In the genomic region with DNA sequence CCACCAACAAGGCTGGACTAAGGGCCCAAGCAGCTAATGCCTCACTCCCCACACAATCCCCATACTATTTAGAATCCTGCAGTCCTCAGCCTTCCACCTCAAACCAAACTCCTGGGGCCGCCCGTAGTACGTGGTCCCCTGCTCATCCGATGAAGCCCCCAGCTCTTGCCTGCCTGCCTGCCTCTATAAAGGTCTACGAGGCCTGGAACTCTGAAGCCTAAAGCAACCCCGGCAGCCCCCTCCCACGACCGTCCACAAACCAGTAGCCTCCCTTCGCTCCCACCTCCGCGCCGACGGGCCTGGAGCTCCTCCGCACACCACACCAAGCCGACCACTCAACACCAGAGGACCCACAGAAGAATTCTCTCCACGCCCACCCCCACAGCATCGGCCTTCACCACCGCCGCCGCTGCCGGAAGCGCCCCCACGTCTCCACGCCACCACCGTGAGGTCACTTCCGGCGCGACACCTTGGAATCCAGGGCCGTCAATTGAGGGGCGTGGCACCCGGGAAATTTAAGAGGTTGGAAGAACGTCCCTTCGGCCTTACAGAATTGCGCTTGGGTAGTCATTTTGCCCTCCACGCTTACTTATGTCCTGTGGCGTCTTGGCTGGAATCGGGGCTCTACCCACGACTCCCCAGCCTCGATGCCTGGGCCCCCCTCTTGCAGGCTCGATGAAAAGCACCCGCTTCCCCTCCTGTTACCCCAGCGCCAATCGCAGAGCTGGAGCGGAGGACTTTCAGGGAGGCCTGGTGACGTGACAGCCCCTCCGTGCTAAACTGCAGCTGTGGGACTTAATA, we compare ENCODE assay signal across 1 cellular context.
A peak's percentile ranks its signal among the peaks of the same experiment; 100 is the strongest.
TF ChIP-seq lines count a peak whose summit lies in the region.

A gene with protein sequence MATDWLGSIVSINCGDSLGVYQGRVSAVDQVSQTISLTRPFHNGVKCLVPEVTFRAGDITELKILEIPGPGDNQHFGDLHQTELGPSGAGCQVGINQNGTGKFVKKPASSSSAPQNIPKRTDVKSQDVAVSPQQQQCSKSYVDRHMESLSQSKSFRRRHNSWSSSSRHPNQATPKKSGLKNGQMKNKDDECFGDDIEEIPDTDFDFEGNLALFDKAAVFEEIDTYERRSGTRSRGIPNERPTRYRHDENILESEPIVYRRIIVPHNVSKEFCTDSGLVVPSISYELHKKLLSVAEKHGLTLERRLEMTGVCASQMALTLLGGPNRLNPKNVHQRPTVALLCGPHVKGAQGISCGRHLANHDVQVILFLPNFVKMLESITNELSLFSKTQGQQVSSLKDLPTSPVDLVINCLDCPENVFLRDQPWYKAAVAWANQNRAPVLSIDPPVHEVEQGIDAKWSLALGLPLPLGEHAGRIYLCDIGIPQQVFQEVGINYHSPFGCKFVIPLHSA (minus strand): TSS at position 428 of the 801 bp plus-strand sequence. CDS start 20,900 bp downstream, outside the sequence.

TF ChIP-seq in K562, 482 proteins besides CTCF, POLR2A, EP300 and RAD21 (continued from another document and continues in another):
- TF ChIP-seq RBM14 (IDR thresholded peaks at IDR 0.05; ENCODE audit: borderline replicate concordance, insufficient read depth, low read depth, low read length), result no peak
- no peak for TF ChIP-seq BHLHE40 (IDR thresholded peaks at IDR 0.05; ENCODE audit: low read length)
- TF ChIP-seq, protein P1, sequence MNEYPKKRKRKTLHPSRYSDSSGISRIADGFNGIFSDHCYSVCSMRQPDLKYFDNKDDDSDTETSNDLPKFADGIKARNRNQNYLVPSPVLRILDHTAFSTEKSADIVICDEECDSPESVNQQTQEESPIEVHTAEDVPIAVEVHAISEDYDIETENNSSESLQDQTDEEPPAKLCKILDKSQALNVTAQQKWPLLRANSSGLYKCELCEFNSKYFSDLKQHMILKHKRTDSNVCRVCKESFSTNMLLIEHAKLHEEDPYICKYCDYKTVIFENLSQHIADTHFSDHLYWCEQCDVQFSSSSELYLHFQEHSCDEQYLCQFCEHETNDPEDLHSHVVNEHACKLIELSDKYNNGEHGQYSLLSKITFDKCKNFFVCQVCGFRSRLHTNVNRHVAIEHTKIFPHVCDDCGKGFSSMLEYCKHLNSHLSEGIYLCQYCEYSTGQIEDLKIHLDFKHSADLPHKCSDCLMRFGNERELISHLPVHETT (CRISPR knock-in tag; conservative IDR thresholded peaks at IDR 0.05 in 1 of 2, IDR thresholded peaks at IDR 0.05 in 1 of 2), result no peak
- TF ChIP-seq, protein P2, sequence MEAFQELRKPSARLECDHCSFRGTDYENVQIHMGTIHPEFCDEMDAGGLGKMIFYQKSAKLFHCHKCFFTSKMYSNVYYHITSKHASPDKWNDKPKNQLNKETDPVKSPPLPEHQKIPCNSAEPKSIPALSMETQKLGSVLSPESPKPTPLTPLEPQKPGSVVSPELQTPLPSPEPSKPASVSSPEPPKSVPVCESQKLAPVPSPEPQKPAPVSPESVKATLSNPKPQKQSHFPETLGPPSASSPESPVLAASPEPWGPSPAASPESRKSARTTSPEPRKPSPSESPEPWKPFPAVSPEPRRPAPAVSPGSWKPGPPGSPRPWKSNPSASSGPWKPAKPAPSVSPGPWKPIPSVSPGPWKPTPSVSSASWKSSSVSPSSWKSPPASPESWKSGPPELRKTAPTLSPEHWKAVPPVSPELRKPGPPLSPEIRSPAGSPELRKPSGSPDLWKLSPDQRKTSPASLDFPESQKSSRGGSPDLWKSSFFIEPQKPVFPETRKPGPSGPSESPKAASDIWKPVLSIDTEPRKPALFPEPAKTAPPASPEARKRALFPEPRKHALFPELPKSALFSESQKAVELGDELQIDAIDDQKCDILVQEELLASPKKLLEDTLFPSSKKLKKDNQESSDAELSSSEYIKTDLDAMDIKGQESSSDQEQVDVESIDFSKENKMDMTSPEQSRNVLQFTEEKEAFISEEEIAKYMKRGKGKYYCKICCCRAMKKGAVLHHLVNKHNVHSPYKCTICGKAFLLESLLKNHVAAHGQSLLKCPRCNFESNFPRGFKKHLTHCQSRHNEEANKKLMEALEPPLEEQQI (IDR thresholded peaks at IDR 0.05), result no peak
- TF ChIP-seq TAL1 (IDR thresholded peaks at IDR 0.05), result no peak
- TF ChIP-seq PYGO2 (tag; IDR thresholded peaks at IDR 0.05), result no peak
- no peak for TF ChIP-seq CBFA2T2 (conservative IDR thresholded peaks at IDR 0.05)
- no peak for TF ChIP-seq ZNF174 (CRISPR knock-in tag; IDR thresholded peaks at IDR 0.05)
- TF ChIP-seq, protein P3, sequence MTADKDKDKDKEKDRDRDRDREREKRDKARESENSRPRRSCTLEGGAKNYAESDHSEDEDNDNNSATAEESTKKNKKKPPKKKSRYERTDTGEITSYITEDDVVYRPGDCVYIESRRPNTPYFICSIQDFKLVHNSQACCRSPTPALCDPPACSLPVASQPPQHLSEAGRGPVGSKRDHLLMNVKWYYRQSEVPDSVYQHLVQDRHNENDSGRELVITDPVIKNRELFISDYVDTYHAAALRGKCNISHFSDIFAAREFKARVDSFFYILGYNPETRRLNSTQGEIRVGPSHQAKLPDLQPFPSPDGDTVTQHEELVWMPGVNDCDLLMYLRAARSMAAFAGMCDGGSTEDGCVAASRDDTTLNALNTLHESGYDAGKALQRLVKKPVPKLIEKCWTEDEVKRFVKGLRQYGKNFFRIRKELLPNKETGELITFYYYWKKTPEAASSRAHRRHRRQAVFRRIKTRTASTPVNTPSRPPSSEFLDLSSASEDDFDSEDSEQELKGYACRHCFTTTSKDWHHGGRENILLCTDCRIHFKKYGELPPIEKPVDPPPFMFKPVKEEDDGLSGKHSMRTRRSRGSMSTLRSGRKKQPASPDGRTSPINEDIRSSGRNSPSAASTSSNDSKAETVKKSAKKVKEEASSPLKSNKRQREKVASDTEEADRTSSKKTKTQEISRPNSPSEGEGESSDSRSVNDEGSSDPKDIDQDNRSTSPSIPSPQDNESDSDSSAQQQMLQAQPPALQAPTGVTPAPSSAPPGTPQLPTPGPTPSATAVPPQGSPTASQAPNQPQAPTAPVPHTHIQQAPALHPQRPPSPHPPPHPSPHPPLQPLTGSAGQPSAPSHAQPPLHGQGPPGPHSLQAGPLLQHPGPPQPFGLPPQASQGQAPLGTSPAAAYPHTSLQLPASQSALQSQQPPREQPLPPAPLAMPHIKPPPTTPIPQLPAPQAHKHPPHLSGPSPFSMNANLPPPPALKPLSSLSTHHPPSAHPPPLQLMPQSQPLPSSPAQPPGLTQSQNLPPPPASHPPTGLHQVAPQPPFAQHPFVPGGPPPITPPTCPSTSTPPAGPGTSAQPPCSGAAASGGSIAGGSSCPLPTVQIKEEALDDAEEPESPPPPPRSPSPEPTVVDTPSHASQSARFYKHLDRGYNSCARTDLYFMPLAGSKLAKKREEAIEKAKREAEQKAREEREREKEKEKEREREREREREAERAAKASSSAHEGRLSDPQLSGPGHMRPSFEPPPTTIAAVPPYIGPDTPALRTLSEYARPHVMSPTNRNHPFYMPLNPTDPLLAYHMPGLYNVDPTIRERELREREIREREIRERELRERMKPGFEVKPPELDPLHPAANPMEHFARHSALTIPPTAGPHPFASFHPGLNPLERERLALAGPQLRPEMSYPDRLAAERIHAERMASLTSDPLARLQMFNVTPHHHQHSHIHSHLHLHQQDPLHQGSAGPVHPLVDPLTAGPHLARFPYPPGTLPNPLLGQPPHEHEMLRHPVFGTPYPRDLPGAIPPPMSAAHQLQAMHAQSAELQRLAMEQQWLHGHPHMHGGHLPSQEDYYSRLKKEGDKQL (CRISPR knock-in tag; IDR thresholded peaks at IDR 0.05; ENCODE audit: borderline replicate concordance), result no peak
- TF ChIP-seq ILK (tag; IDR thresholded peaks at IDR 0.05; ENCODE audit: borderline replicate concordance, low read depth), result no peak
- peak; percentile 86 for TF ChIP-seq SP1 (CRISPR knock-in tag; IDR thresholded peaks at IDR 0.05)
- TF ChIP-seq, protein P4, sequence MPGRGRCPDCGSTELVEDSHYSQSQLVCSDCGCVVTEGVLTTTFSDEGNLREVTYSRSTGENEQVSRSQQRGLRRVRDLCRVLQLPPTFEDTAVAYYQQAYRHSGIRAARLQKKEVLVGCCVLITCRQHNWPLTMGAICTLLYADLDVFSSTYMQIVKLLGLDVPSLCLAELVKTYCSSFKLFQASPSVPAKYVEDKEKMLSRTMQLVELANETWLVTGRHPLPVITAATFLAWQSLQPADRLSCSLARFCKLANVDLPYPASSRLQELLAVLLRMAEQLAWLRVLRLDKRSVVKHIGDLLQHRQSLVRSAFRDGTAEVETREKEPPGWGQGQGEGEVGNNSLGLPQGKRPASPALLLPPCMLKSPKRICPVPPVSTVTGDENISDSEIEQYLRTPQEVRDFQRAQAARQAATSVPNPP (IDR thresholded peaks at IDR 0.05; ENCODE audit: borderline replicate concordance, insufficient read depth, insufficient read length), result no peak
- peak; percentile 80; the same call in 1 of the 2 replicates for TF ChIP-seq ZZZ3 (IDR thresholded peaks at IDR 0.05)
- no peak for TF ChIP-seq SPI1 (IDR thresholded peaks at IDR 0.05; ENCODE audit: borderline replicate concordance, low read depth, low read length)
- peak; percentile 58 for TF ChIP-seq PCBP1 (IDR thresholded peaks at IDR 0.05; ENCODE audit: low read depth, low read length, poor library complexity, severe bottlenecking)
- no peak for TF ChIP-seq ZNF695 (CRISPR knock-in tag; IDR thresholded peaks at IDR 0.05)
- TF ChIP-seq, protein P5, sequence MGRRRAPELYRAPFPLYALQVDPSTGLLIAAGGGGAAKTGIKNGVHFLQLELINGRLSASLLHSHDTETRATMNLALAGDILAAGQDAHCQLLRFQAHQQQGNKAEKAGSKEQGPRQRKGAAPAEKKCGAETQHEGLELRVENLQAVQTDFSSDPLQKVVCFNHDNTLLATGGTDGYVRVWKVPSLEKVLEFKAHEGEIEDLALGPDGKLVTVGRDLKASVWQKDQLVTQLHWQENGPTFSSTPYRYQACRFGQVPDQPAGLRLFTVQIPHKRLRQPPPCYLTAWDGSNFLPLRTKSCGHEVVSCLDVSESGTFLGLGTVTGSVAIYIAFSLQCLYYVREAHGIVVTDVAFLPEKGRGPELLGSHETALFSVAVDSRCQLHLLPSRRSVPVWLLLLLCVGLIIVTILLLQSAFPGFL (CRISPR knock-in tag; IDR thresholded peaks at IDR 0.05), result no peak
- TF ChIP-seq EP400 (IDR thresholded peaks at IDR 0.05), result peak; percentile 97
- no peak for TF ChIP-seq XRCC4 (IDR thresholded peaks at IDR 0.05; ENCODE audit: extremely low read depth, insufficient read depth, insufficient read length)
- TF ChIP-seq EWSR1 (IDR thresholded peaks at IDR 0.05; ENCODE audit: borderline replicate concordance, low read depth, partially characterized antibody), result no peak
- no peak for TF ChIP-seq PURB (CRISPR knock-in tag; IDR thresholded peaks at IDR 0.05; ENCODE audit: low read depth)
- 0 out of 2 replicates have a peak, but pooled peaks have one; percentile 14 for TF ChIP-seq ZKSCAN1 (IDR thresholded peaks at IDR 0.05; ENCODE audit: low read depth, low read length)
- TF ChIP-seq SRF (CRISPR knock-in tag; IDR thresholded peaks at IDR 0.05), result no peak
- no peak for TF ChIP-seq ZNF12 (CRISPR knock-in tag; IDR thresholded peaks at IDR 0.05)
- no peak for TF ChIP-seq KAT7 (CRISPR knock-in tag; IDR thresholded peaks at IDR 0.05; ENCODE audit: borderline replicate concordance)
- TF ChIP-seq, protein P6, sequence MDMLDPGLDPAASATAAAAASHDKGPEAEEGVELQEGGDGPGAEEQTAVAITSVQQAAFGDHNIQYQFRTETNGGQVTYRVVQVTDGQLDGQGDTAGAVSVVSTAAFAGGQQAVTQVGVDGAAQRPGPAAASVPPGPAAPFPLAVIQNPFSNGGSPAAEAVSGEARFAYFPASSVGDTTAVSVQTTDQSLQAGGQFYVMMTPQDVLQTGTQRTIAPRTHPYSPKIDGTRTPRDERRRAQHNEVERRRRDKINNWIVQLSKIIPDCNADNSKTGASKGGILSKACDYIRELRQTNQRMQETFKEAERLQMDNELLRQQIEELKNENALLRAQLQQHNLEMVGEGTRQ (CRISPR knock-in tag; IDR thresholded peaks at IDR 0.05), result no peak
- no peak for TF ChIP-seq SMC3 (conservative IDR thresholded peaks at IDR 0.05; ENCODE audit: insufficient read depth, low read depth, low read length)
- no peak for TF ChIP-seq NFATC3 (IDR thresholded peaks at IDR 0.05)
- TF ChIP-seq ZNF232 (CRISPR knock-in tag; IDR thresholded peaks at IDR 0.05), result no peak
- no peak for TF ChIP-seq IFI16 (CRISPR knock-in tag; IDR thresholded peaks at IDR 0.05)
- TF ChIP-seq HIVEP1 (CRISPR knock-in tag; IDR thresholded peaks at IDR 0.05), result no peak
- TF ChIP-seq NCOA1 (IDR thresholded peaks at IDR 0.05; ENCODE audit: low read depth), result no peak
- TF ChIP-seq, protein P7, sequence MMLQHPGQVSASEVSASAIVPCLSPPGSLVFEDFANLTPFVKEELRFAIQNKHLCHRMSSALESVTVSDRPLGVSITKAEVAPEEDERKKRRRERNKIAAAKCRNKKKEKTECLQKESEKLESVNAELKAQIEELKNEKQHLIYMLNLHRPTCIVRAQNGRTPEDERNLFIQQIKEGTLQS (IDR thresholded peaks at IDR 0.05), result peak; percentile 56; the same call in 1 of the 2 replicates
- TF ChIP-seq, protein P7 (CRISPR knock-in tag; conservative IDR thresholded peaks at IDR 0.05), result no peak
- TF ChIP-seq PHF21A (IDR thresholded peaks at IDR 0.05; ENCODE audit: borderline replicate concordance, low read depth), result no peak
- no peak for TF ChIP-seq LEF1 (IDR thresholded peaks at IDR 0.05)
- no peak for TF ChIP-seq ZNF146 (CRISPR knock-in tag; IDR thresholded peaks at IDR 0.05; ENCODE audit: unreplicated experiment)
- TF ChIP-seq, protein P8, sequence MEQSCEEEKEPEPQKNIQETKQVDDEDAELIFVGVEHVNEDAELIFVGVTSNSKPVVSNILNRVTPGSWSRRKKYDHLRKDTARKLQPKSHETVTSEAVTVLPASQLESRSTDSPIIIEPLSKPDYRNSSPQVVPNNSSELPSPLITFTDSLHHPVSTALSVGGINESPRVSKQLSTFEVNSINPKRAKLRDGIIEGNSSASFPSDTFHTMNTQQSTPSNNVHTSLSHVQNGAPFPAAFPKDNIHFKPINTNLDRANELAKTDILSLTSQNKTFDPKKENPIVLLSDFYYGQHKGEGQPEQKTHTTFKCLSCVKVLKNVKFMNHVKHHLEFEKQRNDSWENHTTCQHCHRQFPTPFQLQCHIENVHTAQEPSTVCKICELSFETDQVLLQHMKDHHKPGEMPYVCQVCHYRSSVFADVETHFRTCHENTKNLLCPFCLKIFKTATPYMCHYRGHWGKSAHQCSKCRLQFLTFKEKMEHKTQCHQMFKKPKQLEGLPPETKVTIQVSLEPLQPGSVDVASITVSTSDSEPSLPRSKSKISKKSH (CRISPR knock-in tag; IDR thresholded peaks at IDR 0.05), result no peak
- peak; percentile 90 for TF ChIP-seq EGR1 (conservative IDR thresholded peaks at IDR 0.05)
- TF ChIP-seq, protein P9, sequence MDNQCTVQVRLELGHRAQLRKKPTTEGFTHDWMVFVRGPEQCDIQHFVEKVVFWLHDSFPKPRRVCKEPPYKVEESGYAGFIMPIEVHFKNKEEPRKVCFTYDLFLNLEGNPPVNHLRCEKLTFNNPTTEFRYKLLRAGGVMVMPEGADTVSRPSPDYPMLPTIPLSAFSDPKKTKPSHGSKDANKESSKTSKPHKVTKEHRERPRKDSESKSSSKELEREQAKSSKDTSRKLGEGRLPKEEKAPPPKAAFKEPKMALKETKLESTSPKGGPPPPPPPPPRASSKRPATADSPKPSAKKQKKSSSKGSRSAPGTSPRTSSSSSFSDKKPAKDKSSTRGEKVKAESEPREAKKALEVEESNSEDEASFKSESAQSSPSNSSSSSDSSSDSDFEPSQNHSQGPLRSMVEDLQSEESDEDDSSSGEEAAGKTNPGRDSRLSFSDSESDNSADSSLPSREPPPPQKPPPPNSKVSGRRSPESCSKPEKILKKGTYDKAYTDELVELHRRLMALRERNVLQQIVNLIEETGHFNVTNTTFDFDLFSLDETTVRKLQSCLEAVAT (IDR thresholded peaks at IDR 0.05), result peak; percentile 23 to 51; a peak in 2 of 4 replicates
- no peak for TF ChIP-seq ETS2 (tag; IDR thresholded peaks at IDR 0.05; ENCODE audit: borderline replicate concordance, poor library complexity, severe bottlenecking)
